9 cellular contexts compared by ENCODE assay signal in genomic region chr1:8004113-8004802, GRCh38. TPM values are rescaled to one million over a fixed set of nuclear protein-coding genes. Genes with fewer than 3 reads are reported as not detected.
DNase-seq lines count a peak whose midpoint lies in the region; ATAC-seq and TF ChIP-seq lines count a peak whose summit lies in the region.
"Had no signal": no experiment of that assay in that cellular context is flagged by ENCODE, and none has a peak within 500 bp of the region (broad histone marks: within the 10 kb centered on the region; RNA-seq: fewer than 3 reads in every experiment).

No MANE protein-coding gene starts in this region.

- H3K27ac ChIP-seq in parathyroid adenoma = peak overlapping the region; percentile 82
- H3K27ac ChIP-seq: HL-60 had no signal

- peaks cover 6 to 7% of the 10 kb centered on the region in 2 donors for H3K36me3 Mint-ChIP-seq in CD14-positive monocyte
- peaks cover 9% of the 10 kb centered on the region for H3K36me3 Mint-ChIP-seq in activated naive CD4-positive, alpha-beta T cell treated with anti-CD3 and anti-CD28 coated beads for 36 hours (ENCODE audit: low read depth)

- in situ Hi-C loops in SK-MEL-5 (cut with HindIII; ENCODE audit: low pct_unique_long_range_greater_than_20kb, low sequenced_read_pairs) = loop anchor here (25.0 kb wide), 1 partner anchor 308 kb away; the partner anchor contains the start of gene SLC45A1

- no peak for ATAC-seq in GM19324 (IDR thresholded peaks at IDR 0.05; ENCODE audit: low FRiP score, unreplicated experiment)

- intact Hi-C loops in CD14-positive monocyte (cut with micrococcal nuclease) = no loop called here
- intact Hi-C loops in activated naive CD4-positive, alpha-beta T cell treated with anti-CD3 and anti-CD28 coated beads for 36 hours (cut with micrococcal nuclease) = no loop called here

- no peaks in the 10 kb centered on the region for H3K36me3 ChIP-seq in parathyroid adenoma (ENCODE audit: control insufficient read depth, insufficient read depth, low read length)

- H2AFZ ChIP-seq in parathyroid adenoma = peak overlapping the region; percentile 68

- no peaks in the 10 kb centered on the region for H3K79me2 ChIP-seq in parathyroid adenoma

- H3K27ac Mint-ChIP-seq in CD14-positive monocyte = peak overlapping the region; percentile 50 to 91 (median 87)
- no peak overlapping the region for H3K27ac Mint-ChIP-seq in activated naive CD4-positive, alpha-beta T cell treated with anti-CD3 and anti-CD28 coated beads for 36 hours

- DNase-seq in CD14-positive monocyte (ENCODE audit: low spot score) (no peak), SK-MEL-5 (ENCODE audit: low read depth, low spot score) (peak; percentile 83), globus pallidus (ENCODE audit: low spot score) (peak; percentile 80), NCI-H446 treated with DMSO at 0.1 percent for 48 hours (lab: John Stamatoyannopoulos, UW) (no peak), T-helper 2 cell (no peak)
- DNase-seq in activated naive CD4-positive, alpha-beta T cell treated with anti-CD3 and anti-CD28 coated beads for 36 hours = no peak

- no peak overlapping the region for H3K9ac ChIP-seq in parathyroid adenoma

- H3K9me3 ChIP-seq in parathyroid adenoma (ENCODE audit: control insufficient read depth, low read length) = no peaks in the 10 kb centered on the region

- peaks cover 19% of the 10 kb centered on the region for H3K4me1 ChIP-seq in parathyroid adenoma

- no peaks in the 10 kb centered on the region for H3K27me3 ChIP-seq in parathyroid adenoma (ENCODE audit: control insufficient read depth, insufficient read depth, low read length)

- peak overlapping the region in 1 of 2 donors; percentile 61 for H3K4me3 Mint-ChIP-seq in CD14-positive monocyte
- no peak overlapping the region for H3K4me3 Mint-ChIP-seq in activated naive CD4-positive, alpha-beta T cell treated with anti-CD3 and anti-CD28 coated beads for 36 hours

- CTCF ChIA-PET in activated naive CD4-positive, alpha-beta T cell treated with anti-CD3 and anti-CD28 coated beads for 36 hours (lab: Charles Lee) = no interaction called here

- H3K4me2 ChIP-seq in parathyroid adenoma (ENCODE audit: low read length) = peak overlapping the region; percentile 40

- H3K4me1 Mint-ChIP-seq in CD14-positive monocyte = peaks cover 19% of the 10 kb centered on the region
- H3K4me1 Mint-ChIP-seq in activated naive CD4-positive, alpha-beta T cell treated with anti-CD3 and anti-CD28 coated beads for 36 hours (ENCODE audit: low read depth) = no peaks in the 10 kb centered on the region

- TF ChIP-seq CTCF in CD14-positive monocyte (IDR thresholded peaks at IDR 0.05) (no peak), parathyroid adenoma (IDR thresholded peaks at IDR 0.05) (no peak)

- H3K9me3 Mint-ChIP-seq in CD14-positive monocyte = no peaks in the 10 kb centered on the region
- no peaks in the 10 kb centered on the region for H3K9me3 Mint-ChIP-seq in activated naive CD4-positive, alpha-beta T cell treated with anti-CD3 and anti-CD28 coated beads for 36 hours

- no peak overlapping the region for H3K4me3 ChIP-seq in parathyroid adenoma (ENCODE audit: low read depth, low read length)

- H3K27me3 Mint-ChIP-seq in CD14-positive monocyte (ENCODE audit: low read depth in 3 of 3) = peaks cover 0 to 7% (median 0%) of the 10 kb centered on the region in 3 donors
- H3K27me3 Mint-ChIP-seq in activated naive CD4-positive, alpha-beta T cell treated with anti-CD3 and anti-CD28 coated beads for 36 hours (ENCODE audit: low read depth) = no peaks in the 10 kb centered on the region

RNA-seq across cellular contexts. Expression of gene ERRFI1, which starts 21.9 kb away (rescaled TPM):
- polyA plus RNA-seq in CD14-positive monocyte = under 1 TPM; 0.08 to 0.28 TPM
- 8.6 and 9.2 TPM in 2 replicates for total RNA-seq in SK-MEL-5 (2014; rRNA removed; shearing (Covaris generic))
- polyA plus RNA-seq in SK-MEL-5 (2015; cell fraction: cytosol; rRNA removed) = 34.8 and 38.1 TPM in 2 replicates
- 29.7 and 37.4 TPM in 2 replicates for polyA plus RNA-seq in SK-MEL-5 (2015; cell fraction: nucleus; rRNA removed)
- total RNA-seq in activated naive CD4-positive, alpha-beta T cell treated with anti-CD3 and anti-CD28 coated beads for 36 hours = under 1 TPM; 0.77 to 0.95 TPM

RNA-seq across cellular contexts. Expression of gene PARK7, which starts 42.7 kb away (rescaled TPM):
- polyA plus RNA-seq in CD14-positive monocyte = 100 to 1,000 TPM; 353 to 391 TPM
- total RNA-seq in SK-MEL-5 (2014; rRNA removed; shearing (Covaris generic)) = 264 and 305 TPM in 2 replicates
- polyA plus RNA-seq in SK-MEL-5 (2015; cell fraction: cytosol; rRNA removed) = 237 and 272 TPM in 2 replicates
- 36.3 and 66.4 TPM in 2 replicates for polyA plus RNA-seq in SK-MEL-5 (2015; cell fraction: nucleus; rRNA removed)
- 100 to 1,000 TPM; 373 to 397 TPM for total RNA-seq in activated naive CD4-positive, alpha-beta T cell treated with anti-CD3 and anti-CD28 coated beads for 36 hours

Comparison
In these comparisons a context has a peak if more than half of its experiments do, and no peak if none do; other contexts are left out.
1. DNase-seq: peak in SK-MEL-5 (single experiment) and globus pallidus (single experiment); none in CD14-positive monocyte (single experiment), NCI-H446 treated with DMSO at 0.1 percent for 48 hours (single experiment), activated naive CD4-positive, alpha-beta T cell treated with anti-CD3 and anti-CD28 coated beads for 36 hours (single experiment) and T-helper 2 cell (0 of 5).